Comparison of ENCODE assay signal across 9 cellular contexts in genomic region chr12:123126294-123127144, GRCh38. TPM values are rescaled to one million over a fixed set of nuclear protein-coding genes. Genes with fewer than 3 reads are reported as not detected.
DNase-seq lines count a peak whose midpoint lies in the region; ATAC-seq and TF ChIP-seq lines count a peak whose summit lies in the region.
"Had no signal": no experiment of that assay in that cellular context is flagged by ENCODE, and none has a peak within 500 bp of the region (broad histone marks: within the 10 kb centered on the region; RNA-seq: fewer than 3 reads in every experiment).

No MANE protein-coding gene starts in this region.

- TF ChIP-seq POLR2A in gastrocnemius medialis (IDR thresholded peaks at IDR 0.05) = no peak

- TF ChIP-seq CTCF in GM12873 (IDR thresholded peaks at IDR 0.05; ENCODE audit: insufficient read depth, low read depth, low read length, missing control alignments) (peak; percentile 14), gastrocnemius medialis (IDR thresholded peaks at IDR 0.05 in 4 of 5, conservative IDR thresholded peaks at IDR 0.05 in 1 of 5) (no peak)

- H3K27me3 ChIP-seq in gastrocnemius medialis = no peaks in the 10 kb centered on the region

- H3K36me3 ChIP-seq in gastrocnemius medialis = no peaks in the 10 kb centered on the region

- peak; percentile 69 to 72 for ATAC-seq in gastrocnemius medialis

- peak overlapping the region in 1 of 4 donors; percentile 10 for H3K27ac ChIP-seq in gastrocnemius medialis

- peaks cover 11 to 13% of the 10 kb centered on the region in 2 donors for H3K4me1 ChIP-seq in gastrocnemius medialis

- no peak overlapping the region for H3K4me3 ChIP-seq in gastrocnemius medialis

- intact Hi-C loops in gastrocnemius medialis (cut with DNase I; ENCODE audit: low total_unique reads) = no loop called here

- H3K9me3 ChIP-seq in gastrocnemius medialis = no peaks in the 10 kb centered on the region

- in situ Hi-C loops in gastrocnemius medialis (cut with MboI; ENCODE audit: low sequenced_read_pairs in 4 of 4) = no loop called here

- DNase-seq in SW 1271 (lab: John Stamatoyannopoulos, UW) (peak; percentile 67 to 87), foreskin melanocyte (peak; percentile 98), gastrocnemius medialis (peak in 1 of 2 donors; percentile 53), NCI-H1092 (lab: John Stamatoyannopoulos, UW) (no peak), T-helper 9 cell (no peak), NCI-H510A (lab: John Stamatoyannopoulos, UW) (no peak)
- no peak for DNase-seq in activated CD4-positive, alpha-beta T cell treated with anti-CD3 and anti-CD28 coated beads for 4 hours
- DNase-seq: activated effector memory CD4-positive, alpha-beta T cell treated with Interleukin-2 at 50 U/mL for 16 hours had no signal

RNA-seq across cellular contexts. Expression of gene PITPNM2, which starts 24.4 kb away (rescaled TPM):
- total RNA-seq in gastrocnemius medialis = 1 to 10 TPM; 2.1 to 3.8 (median 3.3) TPM

Comparison
In these comparisons a context has a peak if more than half of its experiments do, and no peak if none do; other contexts are left out.
1. DNase-seq: peak in SW 1271 (2 of 2) and foreskin melanocyte (single experiment); none in NCI-H1092 (single experiment), T-helper 9 cell (single experiment), activated CD4-positive, alpha-beta T cell treated with anti-CD3 and anti-CD28 coated beads for 4 hours (0 of 2) and NCI-H510A (single experiment).